Comparison of ENCODE assay signal across 9 cellular contexts in genomic region chr19:14563989-14564650, GRCh38. TPM values are rescaled to one million over a fixed set of nuclear protein-coding genes. Genes with fewer than 3 reads are reported as not detected.
A peak's percentile ranks its signal among the peaks of the same experiment; 100 is the strongest.
DNase-seq lines count a peak whose midpoint lies in the region; FAIRE-seq and TF ChIP-seq lines count a peak whose summit lies in the region.
"Had no signal": no experiment of that assay in that cellular context is flagged by ENCODE, and none has a peak within 500 bp of the region (broad histone marks: within the 10 kb centered on the region; RNA-seq: fewer than 3 reads in every experiment).

No MANE protein-coding gene starts in this region.

- H3K27me3 ChIP-seq in SK-N-SH (ENCODE audit: insufficient read depth) (no peaks in the 10 kb centered on the region), colonic mucosa (no peaks in the 10 kb centered on the region), transverse colon (no peaks in the 10 kb centered on the region)

- H3K9ac ChIP-seq in SK-N-SH, result no peak overlapping the region
- no peak overlapping the region for H3K9ac ChIP-seq in colonic mucosa (ENCODE audit: low read depth in 2 of 2, low read length in 2 of 2)

- intact Hi-C loops in colonic mucosa (cut with DNase I), result no loop called here
- intact Hi-C loops in transverse colon (cut with DNase I; ENCODE audit: low total_unique reads), result no loop called here

- no peak for TF ChIP-seq RAD21 in SK-N-SH (IDR thresholded peaks at IDR 0.05; ENCODE audit: low read length)

- 91% methylated on average over 33 of the region's 33 CpGs for WGBS in SK-N-SH (ENCODE audit: low lambda C conversion rate)
- 81% methylated on average over 26 of the region's 33 CpGs; no CpG with 5 or more reads in 1 of the 2 donors for WGBS in transverse colon (ENCODE audit: low coverage in 1 of 2), 2 donors

- TF ChIP-seq CTCF in SK-N-SH (IDR thresholded peaks at IDR 0.05) (no peak), colonic mucosa (IDR thresholded peaks at IDR 0.05) (no peak), transverse colon (IDR thresholded peaks at IDR 0.05) (no peak)

- POLR2A ChIA-PET in SK-N-SH (lab: Yijun Ruan, JAX), result no interaction called here

- CTCF ChIA-PET in SK-N-SH (lab: Yijun Ruan, JAX), result interaction anchor here (1.0 to 1.4 kb wide), 2 partner anchors 8 to 10 kb away, joined by 3 to 6 read pairs; partner anchors contain the start of gene NDUFB7

- no peak for TF ChIP-seq EP300 in SK-N-SH (IDR thresholded peaks at IDR 0.05; ENCODE audit: borderline replicate concordance in 1 of 2, low read depth in 1 of 2, low read length in 1 of 2)
- TF ChIP-seq EP300 in transverse colon (IDR thresholded peaks at IDR 0.05; ENCODE audit: low read depth), result no peak

- no peaks in the 10 kb centered on the region for H3F3A ChIP-seq in SK-N-SH (replicated peaks; ENCODE audit: insufficient read depth)

- H2AFZ ChIP-seq in SK-N-SH (ENCODE audit: low read depth), result no peak overlapping the region

- no peaks in the 10 kb centered on the region for H4K20me1 ChIP-seq in SK-N-SH (ENCODE audit: insufficient read depth)

- DNase-seq in GM19239 (ENCODE audit: insufficient read length, low spot score) (peak; percentile 50), SK-N-SH (peak; percentile 88), colonic mucosa (no peak), anterior cingulate cortex (lab: John Stamatoyannopoulos, UW) (no peak), OCI-M2 (lab: John Stamatoyannopoulos, UW; ENCODE audit: unreplicated experiment) (no peak), transverse colon (no peak)
- peak; percentile 28 for DNase-seq in effector CD8-positive, alpha-beta T cell (lab: John Stamatoyannopoulos, UW)
- peak; percentile 69 to 78 for DNase-seq in stimulated activated CD4-positive, alpha-beta T cell treated with anti-CD3 and anti-CD28 coated beads, Interleukin-15, amount 100 ng/mL, for 48 hours (ENCODE audit: low read depth in 2 of 2)

- no peak for FAIRE-seq in GM19239 (lab: Jason Lieb, UNC)
- FAIRE-seq: endometrium had no signal

- H3K4me1 ChIP-seq in SK-N-SH (ENCODE audit: control insufficient read depth in 1 of 2, insufficient read depth in 2 of 2, low read depth in 1 of 2, low read length in 1 of 2) (no peaks in the 10 kb centered on the region; a peak in 1 of 4 replicates), colonic mucosa (no peaks in the 10 kb centered on the region), transverse colon (peaks cover 0 to 9% (median 4%) of the 10 kb centered on the region in 4 donors)

- in situ Hi-C loops in transverse colon (cut with MboI; ENCODE audit: low pct_ligation_motif_present in 1 of 4, low pct_unique_long_range_greater_than_20kb in 1 of 4, low sequenced_read_pairs in 3 of 4), result loop anchor here in 1 of 4 donors (25.0 kb wide), 1 partner anchor 323 kb away; the partner anchor contains the start of gene OR7A17

- H3K9me2 ChIP-seq in SK-N-SH, result no peaks in the 10 kb centered on the region

- H3K4me2 ChIP-seq in SK-N-SH, result no peak overlapping the region

- H3K36me3 ChIP-seq in SK-N-SH (replicated peaks in 1 of 2; ENCODE audit: control insufficient read depth in 1 of 2, insufficient read depth in 2 of 2, low read length in 1 of 2) (peaks cover 0 to 17% of the 10 kb centered on the region in 2 experiments), colonic mucosa (no peaks in the 10 kb centered on the region), transverse colon (peaks cover 0 to 15% (median 3%) of the 10 kb centered on the region in 4 donors)

- H3K79me2 ChIP-seq in SK-N-SH (ENCODE audit: insufficient read depth), result no peaks in the 10 kb centered on the region; the same call in none of the 2 replicates

- no peak overlapping the region for H3K27ac ChIP-seq in SK-N-SH (ENCODE audit: low read depth in 2 of 2, low read length in 1 of 2)
- H3K27ac ChIP-seq in colonic mucosa, result no peak overlapping the region
- no peak overlapping the region for H3K27ac ChIP-seq in transverse colon

- no peaks in the 10 kb centered on the region for H3K9me3 ChIP-seq in SK-N-SH
- no peaks in the 10 kb centered on the region for H3K9me3 ChIP-seq in colonic mucosa
- no peaks in the 10 kb centered on the region for H3K9me3 ChIP-seq in transverse colon

- H3K4me3 ChIP-seq in SK-N-SH (ENCODE audit: low read depth in 2 of 2, low read length in 1 of 2), result no peak overlapping the region
- H3K4me3 ChIP-seq in colonic mucosa, result no peak overlapping the region
- H3K4me3 ChIP-seq in transverse colon, result no peak overlapping the region

- no peak for TF ChIP-seq POLR2A in transverse colon (IDR thresholded peaks at IDR 0.05)

TF ChIP-seq in SK-N-SH, 30 proteins besides CTCF, POLR2A, EP300 and RAD21:
- no peak for TF ChIP-seq TCF12 (IDR thresholded peaks at IDR 0.05)
- no peak for TF ChIP-seq TEAD4 (IDR thresholded peaks at IDR 0.05; ENCODE audit: borderline replicate concordance, insufficient read depth)
- no peak for TF ChIP-seq RXRA (IDR thresholded peaks at IDR 0.05; ENCODE audit: borderline replicate concordance, low read depth)
- no peak for TF ChIP-seq IRF3 (IDR thresholded peaks at IDR 0.05; ENCODE audit: low read depth, low read length)
TF ChIP-seq in SK-N-SH: peak in this region for 0.

RNA-seq across cellular contexts. Expression of gene NDUFB7, which starts 7.7 kb away (rescaled TPM):
- polyA plus RNA-seq in SK-N-SH (2012; rRNA removed), result 458 and 465 TPM in 2 replicates
- 199 and 306 TPM in 2 replicates for polyA plus RNA-seq in SK-N-SH (2012; cell fraction: cytosol; rRNA removed)
- polyA plus RNA-seq in SK-N-SH (2012; cell fraction: nucleus; rRNA removed), result 166 and 323 TPM in 2 replicates
- total RNA-seq in colonic mucosa (100 to 1,000 TPM; 216 to 302 TPM), transverse colon (100 to 1,000 TPM; 380 to 710 (median 454) TPM)

RNA-seq across cellular contexts. Expression of gene CLEC17A, which starts 18.8 kb away (rescaled TPM):
- 0.05 TPM in 1 of 2 replicates, not detected in the other for polyA plus RNA-seq in SK-N-SH (2012; rRNA removed)
- polyA plus RNA-seq in SK-N-SH (2012; cell fraction: cytosol; rRNA removed), result 0.01 TPM in 1 of 2 replicates, not detected in the other
- polyA plus RNA-seq in SK-N-SH (2012; cell fraction: nucleus; rRNA removed), result 0.15 and 0.19 TPM in 2 replicates
- under 1 TPM; 0.12 to 0.32 TPM for total RNA-seq in colonic mucosa
- total RNA-seq in transverse colon, result 1 to 10 TPM in 1 of 4 donors, under 1 TPM in 1, not detected in 2; 0.41 to 4.9 TPM

RNA-seq across cellular contexts. Expression of gene TECR, which starts 34.7 kb away (rescaled TPM):
- 87.9 and 110 TPM in 2 replicates for polyA plus RNA-seq in SK-N-SH (2012; rRNA removed)
- polyA plus RNA-seq in SK-N-SH (2012; cell fraction: cytosol; rRNA removed), result 32.4 and 57.6 TPM in 2 replicates
- polyA plus RNA-seq in SK-N-SH (2012; cell fraction: nucleus; rRNA removed), result 142 and 144 TPM in 2 replicates
- total RNA-seq in colonic mucosa (100 to 1,000 TPM; 136 to 201 TPM), transverse colon (100 to 1,000 TPM in 1 of 4 donors, 10 to 100 TPM in 3; 36.6 to 145 (median 69.3) TPM)

RNA-seq across cellular contexts. Expression of gene DNAJB1, which starts 45.9 kb away (rescaled TPM):
- polyA plus RNA-seq in SK-N-SH (2012; rRNA removed), result 95.7 and 103 TPM in 2 replicates
- polyA plus RNA-seq in SK-N-SH (2012; cell fraction: cytosol; rRNA removed), result 95.9 and 110 TPM in 2 replicates
- 65.8 and 66.3 TPM in 2 replicates for polyA plus RNA-seq in SK-N-SH (2012; cell fraction: nucleus; rRNA removed)
- 100 to 1,000 TPM; 127 to 148 TPM for total RNA-seq in colonic mucosa
- total RNA-seq in transverse colon, result 100 to 1,000 TPM in 2 of 4 donors, 10 to 100 TPM in 2; 20.3 to 111 (median 93.8) TPM

Comparison
In these comparisons a context has a peak if more than half of its experiments do, and no peak if none do; other contexts are left out.
1. DNase-seq: peak in GM19239 (single experiment), SK-N-SH (single experiment), effector CD8-positive, alpha-beta T cell (single experiment) and stimulated activated CD4-positive, alpha-beta T cell treated with anti-CD3 and anti-CD28 coated beads, Interleukin-15, amount 100 ng/mL, for 48 hours (2 of 2); none in colonic mucosa (single experiment), anterior cingulate cortex (0 of 58), OCI-M2 (single experiment) and transverse colon (single experiment).